ENCODE assay signal across 32 cellular contexts in genomic region chr11:128927108-128927461, GRCh38. TPM values are rescaled to one million over a fixed set of nuclear protein-coding genes. Genes with fewer than 3 reads are reported as not detected.
"Had no signal": no experiment of that assay in that cellular context is flagged by ENCODE, and none has a peak within 500 bp of the region (broad histone marks: within the 10 kb centered on the region; RNA-seq: fewer than 3 reads in every experiment).

No MANE protein-coding gene starts in this region.

- H3K4me3 ChIP-seq: esophagus muscularis mucosa, gastroesophageal sphincter, heart left ventricle, left lung, mucosa of descending colon, prostate gland, right atrium auricular region, smooth muscle cell, testis, tibial artery, upper lobe of left lung had no signal

- H3K9me3 ChIP-seq: esophagus muscularis mucosa, gastroesophageal sphincter, heart left ventricle, left lung, mucosa of descending colon, neutrophil, prostate gland, right atrium auricular region, testis, tibial artery, upper lobe of left lung had no signal

- H3K4me3 Mint-ChIP-seq: dendritic cell treated with granulocyte-macrophage colony-stimulating factor and Interleukin-4, amounts not matched to agents 40 ng/mL and 50 ng/mL, for 4 days; mesothelial cell of epicardium; nephron progenitor cell; stimulated activated memory B cell treated with anti-CD40 and anti-IgM and Interleukin-4, amounts not matched to agents 10 μg/mL and 1 μg/mL and 100 μg/mL, for 72 hours had no signal

- H3K27ac ChIP-seq: esophagus muscularis mucosa, foreskin keratinocyte, gastroesophageal sphincter, heart left ventricle, left lung, neutrophil, parathyroid adenoma, prostate gland, right atrium auricular region, testis, tibial artery, upper lobe of left lung had no signal

- H3K36me3 Mint-ChIP-seq: mesothelial cell of epicardium; naive B cell; stimulated activated memory B cell treated with anti-CD40 and anti-IgM and Interleukin-4, amounts not matched to agents 10 μg/mL and 1 μg/mL and 100 μg/mL, for 72 hours had no signal

- H3K79me2 ChIP-seq: parathyroid adenoma had no signal

- H3K36me3 ChIP-seq: esophagus muscularis mucosa, gastroesophageal sphincter, heart left ventricle, left lung, neutrophil, prostate gland, right atrium auricular region, tibial artery, upper lobe of left lung had no signal

- ATAC-seq: foreskin keratinocyte; gastroesophageal sphincter; heart left ventricle; left cardiac atrium; left lung; mucosa of descending colon; sciatic nerve; stimulated activated memory B cell treated with anti-CD40 and anti-IgM and Interleukin-4, amounts not matched to agents 10 μg/mL and 1 μg/mL and 100 μg/mL, for 72 hours; stimulated activated naive CD8-positive, alpha-beta T cell treated with anti-CD3 and anti-CD28 coated beads, Interleukin-15, Interleukin-2, amounts not matched to agents 100 U/mL and 50 U/mL, for 24 hours had no signal

- H3K4me1 ChIP-seq: esophagus muscularis mucosa, foreskin keratinocyte, gastroesophageal sphincter, left lung, parathyroid adenoma, prostate gland, right atrium auricular region, testis, tibial artery, upper lobe of left lung had no signal

- DNase-seq: effector CD8-positive, alpha-beta T cell; foreskin keratinocyte; heart left ventricle; hippocampal formation; left cardiac atrium; left lung; mesenchymal stem cell; mucosa of descending colon; naive B cell; nephron progenitor cell; stimulated activated CD4-positive, alpha-beta T cell treated with anti-CD3 and anti-CD28 coated beads, Interleukin-4, amount 100 ng/mL, for 4 hours; stimulated activated naive CD8-positive, alpha-beta T cell treated with anti-CD3 and anti-CD28 coated beads, Interleukin-15, Interleukin-2, amounts not matched to agents 100 U/mL and 50 U/mL, for 24 hours; testis; tibial artery; upper lobe of left lung had no signal

- H3K9me3 Mint-ChIP-seq: dendritic cell treated with granulocyte-macrophage colony-stimulating factor and Interleukin-4, amounts not matched to agents 40 ng/mL and 50 ng/mL, for 4 days; mesothelial cell of epicardium; stimulated activated memory B cell treated with anti-CD40 and anti-IgM and Interleukin-4, amounts not matched to agents 10 μg/mL and 1 μg/mL and 100 μg/mL, for 72 hours had no signal

- H2AFZ ChIP-seq: parathyroid adenoma had no signal

- H3K9ac ChIP-seq: parathyroid adenoma had no signal

- H3K4me2 ChIP-seq: smooth muscle cell had no signal

- H3K27me3 ChIP-seq: foreskin keratinocyte, heart left ventricle, neutrophil, right atrium auricular region, testis, upper lobe of left lung had no signal

- H3K27ac Mint-ChIP-seq: dendritic cell treated with granulocyte-macrophage colony-stimulating factor and Interleukin-4, amounts not matched to agents 40 ng/mL and 50 ng/mL, for 4 days; mesothelial cell of epicardium; naive B cell; nephron progenitor cell had no signal

RNA-seq across cellular contexts. Expression of gene TP53AIP1, which starts 15.6 kb away (rescaled TPM):
- total RNA-seq: endothelial cell of umbilical vein, epithelial cell of proximal tubule, fibroblast of lung, heart left ventricle, kidney epithelial cell, left cardiac atrium, lung microvascular endothelial cell, right atrium auricular region, sciatic nerve had no signal
- polyA plus RNA-seq: endothelial cell of umbilical vein, fibroblast of lung had no signal

RNA-seq across cellular contexts. Expression of gene KCNJ5, which starts 35.9 kb away (rescaled TPM):
- total RNA-seq: lung microvascular endothelial cell, smooth muscle cell had no signal
- polyA plus RNA-seq: endothelial cell of umbilical vein had no signal

RNA-seq across cellular contexts. Expression of gene KCNJ1, which starts 60.0 kb away (rescaled TPM):
- total RNA-seq: cerebellum, endothelial cell of umbilical vein, epithelial cell of proximal tubule, esophagus muscularis mucosa, fibroblast of lung, foreskin keratinocyte, kidney epithelial cell, left cardiac atrium, left lung, mesothelial cell of epicardium, mucosa of descending colon, prostate gland, right atrium auricular region had no signal
- polyA plus RNA-seq: endothelial cell of umbilical vein, fibroblast of lung, foreskin keratinocyte, smooth muscle cell had no signal
